Comparison of ENCODE assay signal across 18 cellular contexts in genomic region chr9:87635656-87636501, GRCh38.
"Had no signal": no experiment of that assay in that cellular context is flagged by ENCODE, and none has a peak within 500 bp of the region (broad histone marks: within the 10 kb centered on the region; RNA-seq: fewer than 3 reads in every experiment).

No MANE protein-coding gene starts in this region.

- H3K27me3 Mint-ChIP-seq: activated CD4-positive, alpha-beta T cell treated with anti-CD3 and anti-CD28 coated beads, Interleukin-2, amount 10 ng/mL, durations not matched to agents 7 days and 5 days; activated T-cell treated with anti-CD3 and anti-CD28 coated beads, Interleukin-2, amount 50 U/mL, for 24 hours; brain; T-cell had no signal

- H3K4me1 Mint-ChIP-seq: activated CD4-positive, alpha-beta T cell treated with anti-CD3 and anti-CD28 coated beads, Interleukin-2, amount 10 ng/mL, durations not matched to agents 7 days and 5 days; T-cell had no signal

- H3K36me3 ChIP-seq: colonic mucosa, prostate gland, right atrium auricular region had no signal

- H3K4me3 ChIP-seq: colonic mucosa, prostate gland, right atrium auricular region had no signal

- H3K27ac Mint-ChIP-seq: activated CD4-positive, alpha-beta T cell treated with anti-CD3 and anti-CD28 coated beads, Interleukin-2, amount 10 ng/mL, durations not matched to agents 7 days and 5 days; activated CD8-positive, alpha-beta T cell treated with anti-CD3 and anti-CD28 coated beads, Interleukin-2, amount 10 ng/mL, durations not matched to agents 7 days and 5 days; activated naive CD4-positive, alpha-beta T cell treated with anti-CD3 and anti-CD28 coated beads for 36 hours; activated T-cell treated with anti-CD3 and anti-CD28 coated beads, Interleukin-2, amount 50 U/mL, for 24 hours; activated T-helper 2 cell treated with anti-CD3 and anti-CD28 coated beads, Interferon-gamma antibody, Interleukin-2, Interleukin-4, amounts not matched to agents 10 μg/mL and 5 μg/mL and 100 μg/mL, durations not matched to agents 14 hours and 24 hours and 36 hours; nephron progenitor cell; stimulated activated naive CD8-positive, alpha-beta T cell treated with anti-CD3 and anti-CD28 coated beads, Interleukin-15, Interleukin-2, amounts not matched to agents 100 ng/mL and 50 ng/mL, for 24 hours; T-cell had no signal

- FAIRE-seq: frontal cortex, keratinocyte had no signal

- H3K9me3 Mint-ChIP-seq: activated CD4-positive, alpha-beta T cell treated with anti-CD3 and anti-CD28 coated beads, Interleukin-2, amount 10 ng/mL, durations not matched to agents 7 days and 5 days; activated naive CD4-positive, alpha-beta T cell treated with anti-CD3 and anti-CD28 coated beads for 36 hours; activated T-cell treated with anti-CD3 and anti-CD28 coated beads, Interleukin-2, amount 50 U/mL, for 24 hours; activated T-helper 2 cell treated with anti-CD3 and anti-CD28 coated beads, Interferon-gamma antibody, Interleukin-2, Interleukin-4, amounts not matched to agents 10 μg/mL and 5 μg/mL and 100 μg/mL, durations not matched to agents 14 hours and 24 hours and 36 hours; nephron progenitor cell; stimulated activated naive CD8-positive, alpha-beta T cell treated with anti-CD3 and anti-CD28 coated beads, Interleukin-15, Interleukin-2, amounts not matched to agents 100 ng/mL and 50 ng/mL, for 24 hours; T-cell had no signal

- H3K9me3 ChIP-seq: colonic mucosa, prostate gland, right atrium auricular region had no signal

- H3K36me3 Mint-ChIP-seq: T-cell had no signal

- H3K27me3 ChIP-seq: colonic mucosa, right atrium auricular region had no signal

- H3K27ac ChIP-seq: colonic mucosa, prostate gland, right atrium auricular region had no signal

- ATAC-seq: activated CD8-positive, alpha-beta T cell treated with anti-CD3 and anti-CD28 coated beads, Interleukin-2, amount 10 ng/mL, durations not matched to agents 7 days and 5 days; T-cell had no signal

- DNase-seq: activated CD4-positive, alpha-beta T cell treated with anti-CD3 and anti-CD28 coated beads, Interleukin-2, amount 10 ng/mL, durations not matched to agents 7 days and 5 days; activated CD8-positive, alpha-beta T cell treated with anti-CD3 and anti-CD28 coated beads, Interleukin-2, amount 10 ng/mL, durations not matched to agents 7 days and 5 days; activated naive CD4-positive, alpha-beta T cell treated with anti-CD3 and anti-CD28 coated beads for 36 hours; activated T-cell treated with anti-CD3 and anti-CD28 coated beads, Interleukin-2, amount 50 U/mL, for 24 hours; anterior cingulate cortex; central memory CD4-positive, alpha-beta T cell; colonic mucosa; mammary epithelial cell; nephron progenitor cell; stimulated activated CD4-positive, alpha-beta T cell treated with anti-CD3 and anti-CD28 coated beads, Interleukin-2, amount 100 ng/mL, for 24 hours; T-cell had no signal

- H3K4me3 Mint-ChIP-seq: activated CD4-positive, alpha-beta T cell treated with anti-CD3 and anti-CD28 coated beads, Interleukin-2, amount 10 ng/mL, durations not matched to agents 7 days and 5 days; activated CD8-positive, alpha-beta T cell treated with anti-CD3 and anti-CD28 coated beads, Interleukin-2, amount 10 ng/mL, durations not matched to agents 7 days and 5 days; activated naive CD4-positive, alpha-beta T cell treated with anti-CD3 and anti-CD28 coated beads for 36 hours; activated T-cell treated with anti-CD3 and anti-CD28 coated beads, Interleukin-2, amount 50 U/mL, for 24 hours; brain; nephron progenitor cell; stimulated activated naive CD8-positive, alpha-beta T cell treated with anti-CD3 and anti-CD28 coated beads, Interleukin-15, Interleukin-2, amounts not matched to agents 100 ng/mL and 50 ng/mL, for 24 hours; T-cell had no signal

- H3K4me1 ChIP-seq: colonic mucosa had no signal
